In the genomic region with DNA sequence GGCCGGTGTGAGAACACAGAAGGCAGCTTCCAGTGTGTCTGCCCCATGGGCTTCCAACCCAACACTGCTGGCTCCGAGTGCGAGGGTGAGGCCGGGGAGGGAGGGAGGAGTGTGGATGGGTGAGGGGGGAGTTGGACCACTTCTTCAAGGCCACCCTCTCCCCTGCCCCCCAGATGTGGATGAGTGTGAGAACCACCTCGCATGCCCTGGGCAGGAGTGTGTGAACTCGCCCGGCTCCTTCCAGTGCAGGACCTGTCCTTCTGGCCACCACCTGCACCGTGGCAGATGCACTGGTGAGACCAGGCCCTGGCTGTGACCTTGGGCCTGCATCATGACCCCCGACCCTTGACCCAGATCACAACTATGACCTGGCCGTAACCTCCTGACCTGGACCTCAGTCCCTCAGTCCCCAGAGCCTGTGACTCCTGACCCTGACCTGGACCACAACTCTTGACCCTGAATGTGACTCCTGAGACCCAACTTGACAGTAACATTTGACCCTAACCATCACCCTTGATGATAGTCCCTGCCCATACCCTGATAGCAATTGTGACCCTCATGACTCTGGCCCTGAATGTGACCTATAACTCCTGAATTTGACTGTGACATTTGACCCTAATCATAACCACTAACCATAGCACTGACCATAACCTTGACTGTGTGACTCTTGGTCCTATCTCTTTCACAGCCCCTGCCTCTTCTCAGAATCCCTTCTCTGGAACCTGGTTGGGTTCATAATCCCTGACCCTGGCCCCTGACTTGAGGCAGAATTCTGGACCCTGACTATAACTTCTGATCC, we compare ENCODE assay signal across 15 cellular contexts. TPM values are rescaled to one million over a fixed set of nuclear protein-coding genes. Genes with fewer than 3 reads are reported as not detected.
A peak's percentile ranks its signal among the peaks of the same experiment; 100 is the strongest.
DNase-seq lines count a peak whose midpoint lies in the region; ATAC-seq, FAIRE-seq and TF ChIP-seq lines count a peak whose summit lies in the region.
"Had no signal": no experiment of that assay in that cellular context is flagged by ENCODE, and none has a peak within 500 bp of the region (broad histone marks: within the 10 kb centered on the region; RNA-seq: fewer than 3 reads in every experiment).

No MANE protein-coding gene starts in this region.

- peaks cover 0 to 3% (median 0%) of the 10 kb centered on the region in 4 experiments; a peak in 2 of 8 replicates for H3K36me3 ChIP-seq in H1 (ENCODE audit: control insufficient read depth in 2 of 4, insufficient read depth in 4 of 4, low read length in 3 of 4)

- no peak overlapping the region for H2AFZ ChIP-seq in H1 (ENCODE audit: low read length)

- H4K5ac ChIP-seq in H1 (ENCODE audit: insufficient read length, low read depth, low read length): no peak overlapping the region

- no peak overlapping the region for H2BK5ac ChIP-seq in H1 (ENCODE audit: low read depth, low read length)

- TF ChIP-seq POLR2A in H1 (IDR thresholded peaks at IDR 0.05; ENCODE audit: control extremely low read depth in 1 of 2, low read depth in 2 of 2, low read length in 2 of 2): no peak

- peak overlapping the region; percentile 78 for H3K27ac Mint-ChIP-seq in activated CD4-positive, alpha-beta T cell treated with anti-CD3 and anti-CD28 coated beads for 36 hours
- peak overlapping the region; percentile 97 for H3K27ac Mint-ChIP-seq in T-helper 17 cell

- H4K91ac ChIP-seq in H1 (replicated peaks; ENCODE audit: insufficient read length, low read length): no peak overlapping the region

- H2BK12ac ChIP-seq in H1 (ENCODE audit: low read depth, low read length): no peak overlapping the region

- H3K9me3 ChIP-seq in T-helper 17 cell (ENCODE audit: control insufficient read depth, low read length, poor library complexity, severe bottlenecking): no peaks in the 10 kb centered on the region
- H3K9me3 ChIP-seq in H1 (ENCODE audit: insufficient read depth in 2 of 2, low read depth in 1 of 2, low read length in 1 of 2): no peaks in the 10 kb centered on the region
- H3K9me3 ChIP-seq: ascending aorta had no signal

- H3K79me1 ChIP-seq in H1 (ENCODE audit: low read depth, low read length): no peaks in the 10 kb centered on the region

- peaks cover 2 to 49% (median 46%) of the 10 kb centered on the region in 4 experiments for H3K27me3 ChIP-seq in H1 (replicated peaks in 1 of 4; ENCODE audit: control insufficient read depth in 3 of 4, extremely low read depth in 1 of 4, insufficient read depth in 3 of 4, low read length in 3 of 4)
- H3K27me3 ChIP-seq: ascending aorta had no signal

- peak overlapping the region; percentile 99 for H3K4me3 Mint-ChIP-seq in activated CD4-positive, alpha-beta T cell treated with anti-CD3 and anti-CD28 coated beads for 36 hours
- peak overlapping the region; percentile 99 for H3K4me3 Mint-ChIP-seq in T-helper 17 cell

- no peak overlapping the region; the same call in 1 of the 2 replicates for H4K8ac ChIP-seq in H1 (ENCODE audit: extremely low read depth, insufficient read depth, low read length)

- H2BK15ac ChIP-seq in H1 (ENCODE audit: low read length): 0 out of 2 replicates have a peak overlapping the region, but pooled peaks have one; percentile 1

- no peak for FAIRE-seq in H1 (lab: Jason Lieb, UNC)
- FAIRE-seq: endothelial cell of umbilical vein had no signal

- no peak overlapping the region for H3K18ac ChIP-seq in H1 (ENCODE audit: extremely low read depth, low read length)

- no peak overlapping the region for H3K9ac ChIP-seq in H1 (replicated peaks in 1 of 4; ENCODE audit: extremely low read depth in 1 of 4, low read depth in 3 of 4, low read length in 3 of 4)

- H3K23me2 ChIP-seq in H1 (ENCODE audit: low read depth, low read length): peaks cover 21% of the 10 kb centered on the region

- TF ChIP-seq EP300 in H1 (IDR thresholded peaks at IDR 0.05; ENCODE audit: borderline replicate concordance in 1 of 2, low read depth in 2 of 2, low read length in 2 of 2): no peak

- H3K4me2 ChIP-seq in H1 (ENCODE audit: insufficient read depth in 1 of 2, low read depth in 2 of 2, low read length in 2 of 2): peak overlapping the region in 1 of 2 experiments; percentile 91; a peak in 1 of 4 replicates

- no peak for ATAC-seq in activated CD4-positive, alpha-beta T cell treated with anti-CD3 and anti-CD28 coated beads for 36 hours
- ATAC-seq in T-helper 17 cell (no peak), GM19397 (IDR thresholded peaks at IDR 0.05; ENCODE audit: unreplicated experiment) (no peak), esophagus mucosa (no peak)

- H3K4me1 ChIP-seq in H1 (replicated peaks in 1 of 4; ENCODE audit: control insufficient read depth in 3 of 4, insufficient read depth in 4 of 4, low read length in 3 of 4): peaks cover 3 to 13% (median 10%) of the 10 kb centered on the region in 4 experiments; a peak in 6 of 7 replicates

- no peak overlapping the region for H2BK120ac ChIP-seq in H1 (replicated peaks; ENCODE audit: low read depth, low read length)

- TF ChIP-seq CTCF in H1 (IDR thresholded peaks at IDR 0.05; ENCODE audit: control extremely low read depth in 1 of 3, insufficient read depth in 1 of 3, low read depth in 1 of 3, low read length in 3 of 3): no peak

- H3K23ac ChIP-seq in H1 (ENCODE audit: insufficient read length): no peak overlapping the region

- no peak overlapping the region for H3K56ac ChIP-seq in H1 (replicated peaks; ENCODE audit: insufficient read length, low read depth, low read length)

- TF ChIP-seq RAD21 in H1 (IDR thresholded peaks at IDR 0.05 in 1 of 2, conservative IDR thresholded peaks at IDR 0.05 in 1 of 2; ENCODE audit: low read depth in 2 of 2, low read length in 2 of 2): no peak

- no peaks in the 10 kb centered on the region for H3K79me2 ChIP-seq in H1 (ENCODE audit: control insufficient read depth in 1 of 2, insufficient read depth in 2 of 2, low read length in 2 of 2)

- intact Hi-C loops in activated CD4-positive, alpha-beta T cell treated with anti-CD3 and anti-CD28 coated beads for 36 hours (cut with DNase I, micrococcal nuclease): loop anchor here (5.0 to 10.0 kb wide), 3 partner anchors 145 to 1207 kb away; partner anchors contain the start of genes BLVRB (in 1 of the 2), HNRNPUL1 (in 1 of the 2), SPTBN4 (in 1 of the 2) and ZFP36 (in 1 of the 2)

- H3K27ac ChIP-seq in H1 (ENCODE audit: low read depth, low read length) (no peak overlapping the region), skin epidermis (peak overlapping the region in 11 of 21 experiments; percentile 45 to 92 (median 83))

- H3K9me3 Mint-ChIP-seq in activated CD4-positive, alpha-beta T cell treated with anti-CD3 and anti-CD28 coated beads for 36 hours (ENCODE audit: low read depth): no peaks in the 10 kb centered on the region

- peaks cover 62% of the 10 kb centered on the region for H3K4me1 Mint-ChIP-seq in activated CD4-positive, alpha-beta T cell treated with anti-CD3 and anti-CD28 coated beads for 36 hours
- peaks cover 57% of the 10 kb centered on the region for H3K4me1 Mint-ChIP-seq in T-helper 17 cell

- no peak overlapping the region for H3K14ac ChIP-seq in H1 (ENCODE audit: insufficient read length)

- H2BK20ac ChIP-seq in H1 (ENCODE audit: low read length): no peak overlapping the region

- CTCF ChIA-PET in activated CD4-positive, alpha-beta T cell treated with anti-CD3 and anti-CD28 coated beads for 36 hours (lab: Charles Lee): interaction anchor here (0.5 kb wide), 1 partner anchor 131 kb away, joined by 3 read pairs; no protein-coding TSS in a partner anchor
- CTCF ChIA-PET in H1 (lab: Charles Lee; ENCODE audit: partially characterized antibody): interaction anchor here (1.2 to 2.6 kb wide), 2 partner anchors 14 to 23 kb away, joined by 4 to 14 read pairs; no protein-coding TSS in a partner anchor

- POLR2A ChIA-PET in activated CD4-positive, alpha-beta T cell treated with anti-CD3 and anti-CD28 coated beads for 36 hours (lab: Charles Lee): no interaction called here
- POLR2A ChIA-PET in H1 (lab: Charles Lee; ENCODE audit: partially characterized antibody): no interaction called here

- peaks cover 25% of the 10 kb centered on the region for H3K36me3 Mint-ChIP-seq in activated CD4-positive, alpha-beta T cell treated with anti-CD3 and anti-CD28 coated beads for 36 hours (ENCODE audit: low read depth)
- H3K36me3 Mint-ChIP-seq in T-helper 17 cell (ENCODE audit: low read depth): no peaks in the 10 kb centered on the region

- H3K4ac ChIP-seq in H1 (replicated peaks; ENCODE audit: insufficient read length, low read depth, low read length): no peak overlapping the region

- no peak overlapping the region for H2AK5ac ChIP-seq in H1 (ENCODE audit: low read depth, low read length)

- 88% methylated on average over 10 of the region's 10 CpGs; no CpG with 5 or more reads in 1 of the 2 experiments for WGBS in H1 (ENCODE audit: extremely low coverage in 1 of 2, insufficient coverage in 1 of 2, insufficient read length in 1 of 2, insufficient replicate concordance in 2 of 2, low coverage in 1 of 2, low lambda C conversion rate in 2 of 2, missing lambda C conversion rate in 1 of 2), 2 experiments

- H3K27me3 Mint-ChIP-seq in activated CD4-positive, alpha-beta T cell treated with anti-CD3 and anti-CD28 coated beads for 36 hours: no peaks in the 10 kb centered on the region
- no peaks in the 10 kb centered on the region for H3K27me3 Mint-ChIP-seq in T-helper 17 cell

- peaks cover 6 to 8% of the 10 kb centered on the region in 2 experiments for H4K20me1 ChIP-seq in H1 (replicated peaks in 1 of 2; ENCODE audit: control insufficient read depth in 1 of 2, insufficient read depth in 2 of 2, low read length in 2 of 2)

- DNase-seq in activated CD4-positive, alpha-beta T cell treated with anti-CD3 and anti-CD28 coated beads for 36 hours: no peak
- DNase-seq in activated CD4-positive, alpha-beta T cell treated with anti-CD3 and anti-CD28 coated beads for 4 hours: no peak
- DNase-seq in T-helper 17 cell (no peak), H1 (ENCODE audit: low read depth in 1 of 2, low spot score in 2 of 2) (no peak)
- DNase-seq in stimulated activated CD8-positive, alpha-beta memory T cell treated with anti-CD3 and anti-CD28 coated beads, Interleukin-4, amount 100 ng/mL, for 48 hours: no peak
- DNase-seq: activated CD8-positive, alpha-beta memory T cell treated with anti-CD3 and anti-CD28 coated beads for 24 hours; hypothalamus; NCI-H1930; NK-92 treated with Interleukin-12 subunit alpha and Interleukin-12 subunit beta, amount 100 ng/mL, for 24 hours; substantia nigra had no signal

- H3K4me3 ChIP-seq in H1 (ENCODE audit: extremely low read depth in 1 of 4, insufficient read depth in 2 of 4, low read depth in 3 of 4, low read length in 4 of 4) (peak overlapping the region in 1 of 4 experiments; percentile 86; a peak in 1 of 8 replicates), skin epidermis (no peak overlapping the region)
- H3K4me3 ChIP-seq: ascending aorta had no signal

RNA-seq across cellular contexts. Expression of gene LTBP4, which starts 10.9 kb away (rescaled TPM):
- 100 to 1,000 TPM; 142 to 145 TPM for total RNA-seq in activated CD4-positive, alpha-beta T cell treated with anti-CD3 and anti-CD28 coated beads for 36 hours
- total RNA-seq in T-helper 17 cell (100 to 1,000 TPM; 198 to 230 TPM), esophagus mucosa (68.1 TPM)
- 75.3 and 77.1 TPM in 2 replicates for total RNA-seq in H1 (2021; fragmentation: NEBNext Ultra II Directional; extraction: Animal tissue kit (Norgen Biotek cat#: 25700))
- polyA plus RNA-seq in H1 (2011; rRNA removed): 54.5 and 111 TPM in 2 replicates
- 68.6 TPM for polyA plus RNA-seq in H1 (2011; cell fraction: cytosol; rRNA removed)
- 270 TPM for polyA plus RNA-seq in H1 (2011; cell fraction: nucleus; rRNA removed)
- 51.9 to 154 TPM (median 115 TPM) in 4 replicates for polyA plus RNA-seq in H1 (2012, experiment 1 of 2)
- 94.0 TPM for polyA plus RNA-seq in H1 (2012, experiment 2 of 2)
- polyA plus RNA-seq in H1 (2013, experiment 1 of 2): 67.1 TPM
- 56.9 TPM for polyA plus RNA-seq in H1 (2013, experiment 2 of 2)
- 21.2 and 23.9 TPM in 2 replicates for polyA minus RNA-seq in H1 (2011; rRNA and poly(A)+ RNA removed)
- 61.7 TPM for polyA minus RNA-seq in H1 (2011; cell fraction: cytosol; rRNA and poly(A)+ RNA removed)
- polyA minus RNA-seq in H1 (2011; cell fraction: nucleus; rRNA and poly(A)+ RNA removed): 58.2 TPM

RNA-seq across cellular contexts. Expression of gene SHKBP1, which starts 35.4 kb away (rescaled TPM):
- total RNA-seq in activated CD4-positive, alpha-beta T cell treated with anti-CD3 and anti-CD28 coated beads for 36 hours: 100 to 1,000 TPM; 100 to 155 TPM
- 100 to 1,000 TPM; 124 to 141 TPM for total RNA-seq in T-helper 17 cell
- total RNA-seq in H1 (2021; fragmentation: NEBNext Ultra II Directional; extraction: Animal tissue kit (Norgen Biotek cat#: 25700)): 72.8 and 74.6 TPM in 2 replicates
- 98.8 and 158 TPM in 2 replicates for polyA plus RNA-seq in H1 (2011; rRNA removed)
- 81.1 TPM for polyA plus RNA-seq in H1 (2011; cell fraction: cytosol; rRNA removed)
- polyA plus RNA-seq in H1 (2011; cell fraction: nucleus; rRNA removed): 207 TPM
- 79.8 to 106 TPM (median 102 TPM) in 4 replicates for polyA plus RNA-seq in H1 (2012, experiment 1 of 2)
- polyA plus RNA-seq in H1 (2012, experiment 2 of 2): 95.8 TPM
- polyA plus RNA-seq in H1 (2013, experiment 1 of 2): 79.2 TPM
- polyA plus RNA-seq in H1 (2013, experiment 2 of 2): 73.3 TPM
- 44.1 and 59.2 TPM in 2 replicates for polyA minus RNA-seq in H1 (2011; rRNA and poly(A)+ RNA removed)
- polyA minus RNA-seq in H1 (2011; cell fraction: cytosol; rRNA and poly(A)+ RNA removed): 83.1 TPM
- polyA minus RNA-seq in H1 (2011; cell fraction: nucleus; rRNA and poly(A)+ RNA removed): 68.1 TPM
- total RNA-seq in esophagus mucosa: 42.8 TPM
